ENCODE assay signal across 23 cellular contexts in the genomic region with DNA sequence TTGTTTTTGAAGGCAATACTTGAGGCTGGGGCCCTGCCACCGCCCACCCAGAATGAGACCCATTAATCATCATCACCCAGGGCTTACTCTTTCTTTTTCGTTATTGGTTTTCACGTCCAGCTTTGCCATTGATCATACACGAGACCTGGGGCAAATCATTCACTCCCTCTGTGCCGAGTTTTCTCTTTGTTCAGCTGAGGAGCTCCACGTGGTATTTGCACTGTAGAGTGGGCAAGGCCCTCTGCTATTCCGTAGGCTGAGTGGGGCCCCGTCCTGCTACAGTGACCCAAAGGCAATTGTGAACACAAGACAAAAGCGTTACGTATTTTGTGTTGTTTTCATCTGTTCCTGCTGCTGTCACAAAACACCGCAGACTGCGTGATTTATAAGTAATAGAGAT. TPM values are rescaled to one million over a fixed set of nuclear protein-coding genes. Genes with fewer than 3 reads are reported as not detected.
DNase-seq lines count a peak whose midpoint lies in the region; ATAC-seq, FAIRE-seq and TF ChIP-seq lines count a peak whose summit lies in the region.
"Had no signal": no experiment of that assay in that cellular context is flagged by ENCODE, and none has a peak within 500 bp of the region (broad histone marks: within the 10 kb centered on the region; RNA-seq: fewer than 3 reads in every experiment).

No MANE protein-coding gene starts in this region.

- H3K9ac ChIP-seq in HepG2 (ENCODE audit: insufficient read depth, low read depth, low read length): no peak overlapping the region
- H3K9ac ChIP-seq: BLaER1 had no signal

- H3K27me3 Mint-ChIP-seq in progenitor cell of endocrine pancreas: peaks cover 14% of the 10 kb centered on the region

- BruUV-seq in HepG2 (replicated peaks; lab: Mats Ljungman, UMichigan): no TSS peak

- peak; percentile 26 for DNase-seq in NCI-H2227 (lab: John Stamatoyannopoulos, UW; ENCODE audit: unreplicated experiment)
- DNase-seq in NCI-H2227 treated with DMSO at 0.1 percent for 48 hours (lab: John Stamatoyannopoulos, UW): no peak
- DNase-seq in H7: peak; percentile 15
- no peak for DNase-seq in HepG2 (ENCODE audit: low spot score)
- no peak for DNase-seq in progenitor cell of endocrine pancreas (ENCODE audit: low spot score, unreplicated experiment)
- no peak for DNase-seq in ACHN
- no peak for DNase-seq in putamen (ENCODE audit: low spot score)
- DNase-seq: CD4-positive, alpha-beta memory T cell; DMS153; DMS79; GDM1; HFFc6 had no signal

- WGBS in HepG2 (ENCODE audit: low lambda C conversion rate): 31% methylated on average over 12 of the region's 12 CpGs

- H3K27me3 ChIP-seq in H7 (ENCODE audit: control insufficient read depth, insufficient read depth, low read length) (peaks cover 3% of the 10 kb centered on the region), HepG2 (ENCODE audit: control insufficient read depth in 1 of 2, insufficient read depth in 2 of 2, low read length in 2 of 2) (peaks cover 3 to 13% of the 10 kb centered on the region in 2 experiments)

- peaks cover 35% of the 10 kb centered on the region for H3K4me1 ChIP-seq in HepG2 (ENCODE audit: insufficient read depth, low read length)

- H3K4me1 Mint-ChIP-seq in progenitor cell of endocrine pancreas (ENCODE audit: low read depth): peaks cover 6% of the 10 kb centered on the region
- H3K4me1 Mint-ChIP-seq: CD4-positive, alpha-beta memory T cell; GM23338 had no signal

- ATAC-seq in HepG2: peak; percentile 43; the same call in 1 of the 3 replicates
- ATAC-seq: A549, GM23338, HCT116 had no signal

- in situ Hi-C loops in HepG2 (cut with HindIII; ENCODE audit: extremely low pct_ligation_motif_present, low pct_unique_long_range_greater_than_20kb): no loop called here
- in situ Hi-C loops in ACHN (cut with HindIII; ENCODE audit: low pct_ligation_motif_present, low pct_unique_long_range_greater_than_20kb, low sequenced_read_pairs): no loop called here

- H2AFZ ChIP-seq in HepG2 (ENCODE audit: low read length): no peak overlapping the region
- H2AFZ ChIP-seq: GM23338 had no signal

- no peak overlapping the region for H3K27ac ChIP-seq in HepG2 (ENCODE audit: extremely low read length, insufficient read depth, low read length)
- H3K27ac ChIP-seq: 22Rv1, A549, BLaER1 had no signal

- no peak for TF ChIP-seq RAD21 in HepG2 (CRISPR knock-in tag; IDR thresholded peaks at IDR 0.05)

- H3K4me3 ChIP-seq in H7 (ENCODE audit: insufficient read depth, low read depth, low read length) (no peak overlapping the region), HepG2 (replicated peaks in 1 of 3; ENCODE audit: insufficient read depth in 1 of 3, low read depth in 2 of 3, low read length in 3 of 3) (no peak overlapping the region)
- H3K4me3 ChIP-seq: A549, BLaER1, GM23338 had no signal

- H4K20me1 ChIP-seq in HepG2 (ENCODE audit: insufficient read depth, low read length): no peaks in the 10 kb centered on the region
- H4K20me1 ChIP-seq: BLaER1 had no signal

- H3K9me3 ChIP-seq in HepG2 (ENCODE audit: low read length): no peaks in the 10 kb centered on the region
- H3K9me3 ChIP-seq: A549, BLaER1 had no signal

- no peak overlapping the region for H3K4me3 Mint-ChIP-seq in progenitor cell of endocrine pancreas (ENCODE audit: low read depth)
- H3K4me3 Mint-ChIP-seq: CD14-positive monocyte; CD4-positive, alpha-beta memory T cell; GM23338; HFFc6 had no signal

- H3K36me3 Mint-ChIP-seq in progenitor cell of endocrine pancreas (ENCODE audit: insufficient read depth): peaks cover 7% of the 10 kb centered on the region
- H3K36me3 Mint-ChIP-seq: CD14-positive monocyte; CD4-positive, alpha-beta memory T cell had no signal

- no peak for TF ChIP-seq CTCF in HepG2 (CRISPR knock-in tag; IDR thresholded peaks at IDR 0.05)
- TF ChIP-seq CTCF in progenitor cell of endocrine pancreas (IDR thresholded peaks at IDR 0.05; ENCODE audit: unreplicated experiment): no peak

- no peak for FAIRE-seq in HepG2 (lab: Jason Lieb, UNC)
- FAIRE-seq: A549, GM12892, GM18507, H54 had no signal

- no peak for TF ChIP-seq EP300 in HepG2 (IDR thresholded peaks at IDR 0.05; ENCODE audit: low read depth in 2 of 2, low read length in 2 of 2)
- TF ChIP-seq EP300 in HepG2 (CRISPR knock-in tag; IDR thresholded peaks at IDR 0.05; ENCODE audit: borderline replicate concordance): no peak

- no peak for TF ChIP-seq POLR2A in HepG2 (IDR thresholded peaks at IDR 0.05; ENCODE audit: insufficient read depth in 1 of 2, low read depth in 2 of 2, low read length in 2 of 2)

- intact Hi-C loops in HepG2 (cut with micrococcal nuclease; ENCODE audit: unreplicated experiment): no loop called here

- POLR2A ChIA-PET in HepG2 (lab: Yijun Ruan, JAX): interaction anchor here (1.3 to 1.6 kb wide), 2 partner anchors 8 to 12 kb away, joined by 3 to 4 read pairs; no protein-coding TSS in a partner anchor

- peak overlapping the region; percentile 23 for H3K27ac Mint-ChIP-seq in progenitor cell of endocrine pancreas
- H3K27ac Mint-ChIP-seq: CD14-positive monocyte; CD4-positive, alpha-beta memory T cell; GM23338; HFFc6 had no signal

- no peaks in the 10 kb centered on the region for H3K79me2 ChIP-seq in HepG2 (ENCODE audit: insufficient read depth, low read length)

- H3K4me2 ChIP-seq in HepG2 (ENCODE audit: low read depth, low read length): peak overlapping the region; percentile 19; the same call in 1 of the 2 replicates
- H3K4me2 ChIP-seq: A549, BLaER1, GM23338 had no signal

- CTCF ChIA-PET in HepG2 (lab: Yijun Ruan, JAX; ENCODE audit: low intra/inter-chr PET ratio, low total read pairs): no interaction called here

- H3K9me3 Mint-ChIP-seq in progenitor cell of endocrine pancreas (ENCODE audit: low read depth): no peaks in the 10 kb centered on the region
- H3K9me3 Mint-ChIP-seq: CD4-positive, alpha-beta memory T cell; GM23338; HFFc6 had no signal

- H3K36me3 ChIP-seq in H7 (replicated peaks; ENCODE audit: control insufficient read depth, insufficient read depth, low read length) (no peaks in the 10 kb centered on the region), HepG2 (replicated peaks in 1 of 2; ENCODE audit: control insufficient read depth in 1 of 2, insufficient read depth in 2 of 2, low read length in 2 of 2) (no peaks in the 10 kb centered on the region)
- H3K36me3 ChIP-seq: BLaER1 had no signal

RNA-seq across cellular contexts. Expression of a gene that starts 23.6 kb away (rescaled TPM):
- 89.1 and 97.4 TPM in 2 replicates for total RNA-seq in H7 (2014; rRNA removed; shearing (Covaris generic))
- 13.0 and 14.5 TPM in 2 replicates for total RNA-seq in HepG2 (2016; rRNA removed; fragmentation: Illumina TruSeq; extraction: Trizol)
- total RNA-seq in HepG2 (2016; cell fraction: cytosol; rRNA removed; fragmentation: Illumina TruSeq; extraction: Trizol; ENCODE audit: low read depth): 6.8 and 7.5 TPM in 2 replicates
- 11.8 and 15.7 TPM in 2 replicates for total RNA-seq in HepG2 (2016; cell fraction: insoluble cytoplasmic fraction; rRNA removed; fragmentation: Illumina TruSeq; extraction: Trizol)
- 9.1 and 10.9 TPM in 2 replicates for total RNA-seq in HepG2 (2016; cell fraction: membrane; rRNA removed; fragmentation: Illumina TruSeq; extraction: Trizol)
- 11.8 and 14.3 TPM in 2 replicates for total RNA-seq in HepG2 (2016; cell fraction: nucleus; rRNA removed; fragmentation: Illumina TruSeq; extraction: Trizol)
- 31.1 and 40.2 TPM in 2 replicates for polyA plus RNA-seq in HepG2 (2011; rRNA removed)
- 25.9 and 34.2 TPM in 2 replicates for polyA plus RNA-seq in HepG2 (2011; cell fraction: cytosol; rRNA removed)
- polyA plus RNA-seq in HepG2 (2011; cell fraction: nucleus; rRNA removed): 90.7 and 95.7 TPM in 2 replicates
- polyA plus RNA-seq in HepG2 (2012): 41.2 and 46.2 TPM in 2 replicates
- polyA plus RNA-seq in HepG2 (2016; cell fraction: cytosol; fragmentation: Illumina TruSeq; extraction: Trizol; ENCODE audit: low read depth): 4.2 and 5.6 TPM in 2 replicates
- polyA plus RNA-seq in HepG2 (2016; cell fraction: insoluble cytoplasmic fraction; fragmentation: Illumina TruSeq; extraction: Trizol; ENCODE audit: low read depth): 9.1 and 12.0 TPM in 2 replicates
- polyA plus RNA-seq in HepG2 (2016; cell fraction: membrane; fragmentation: Illumina TruSeq; extraction: Trizol; ENCODE audit: low read depth): 3.9 and 6.0 TPM in 2 replicates
- polyA plus RNA-seq in HepG2 (2016; cell fraction: nucleus; fragmentation: Illumina TruSeq; extraction: Trizol; ENCODE audit: insufficient read depth, low read depth): 18.6 and 21.1 TPM in 2 replicates
- polyA minus RNA-seq in HepG2 (2011; rRNA and poly(A)+ RNA removed; ENCODE audit: low replicate concordance): 42.9 and 69.2 TPM in 2 replicates
- 31.2 and 31.6 TPM in 2 replicates for polyA minus RNA-seq in HepG2 (2011; cell fraction: cytosol; rRNA and poly(A)+ RNA removed)
- polyA minus RNA-seq in HepG2 (2011; cell fraction: nucleus; rRNA and poly(A)+ RNA removed): 17.8 and 22.4 TPM in 2 replicates
- 106 and 111 TPM in 2 replicates for total RNA-seq in progenitor cell of endocrine pancreas
- polyA plus RNA-seq: CD4-positive, alpha-beta memory T cell had no signal

RNA-seq across cellular contexts. Expression of a gene that starts 23.6 kb away (rescaled TPM):
- not detected in 2 replicates for total RNA-seq in H7 (2014; rRNA removed; shearing (Covaris generic))
- total RNA-seq in HepG2 (2016; rRNA removed; fragmentation: Illumina TruSeq; extraction: Trizol) (0.76 and 2.2 TPM in 2 replicates), progenitor cell of endocrine pancreas (not detected in 2 replicates)
- 0.30 TPM in 1 of 2 replicates, not detected in the other for total RNA-seq in HepG2 (2016; cell fraction: cytosol; rRNA removed; fragmentation: Illumina TruSeq; extraction: Trizol; ENCODE audit: low read depth)
- 0.54 and 2.3 TPM in 2 replicates for total RNA-seq in HepG2 (2016; cell fraction: insoluble cytoplasmic fraction; rRNA removed; fragmentation: Illumina TruSeq; extraction: Trizol)
- 0.28 and 0.41 TPM in 2 replicates for total RNA-seq in HepG2 (2016; cell fraction: membrane; rRNA removed; fragmentation: Illumina TruSeq; extraction: Trizol)
- 3.2 and 3.4 TPM in 2 replicates for total RNA-seq in HepG2 (2016; cell fraction: nucleus; rRNA removed; fragmentation: Illumina TruSeq; extraction: Trizol)
- polyA plus RNA-seq in HepG2 (2011; rRNA removed): 1.1 and 2.2 TPM in 2 replicates
- polyA plus RNA-seq in HepG2 (2011; cell fraction: cytosol; rRNA removed): 1.2 and 1.3 TPM in 2 replicates
- 5.5 and 5.6 TPM in 2 replicates for polyA plus RNA-seq in HepG2 (2011; cell fraction: nucleus; rRNA removed)
- 1.7 and 2.5 TPM in 2 replicates for polyA plus RNA-seq in HepG2 (2012)
- 0.20 and 0.24 TPM in 2 replicates for polyA plus RNA-seq in HepG2 (2016; cell fraction: cytosol; fragmentation: Illumina TruSeq; extraction: Trizol; ENCODE audit: low read depth)
- polyA plus RNA-seq in HepG2 (2016; cell fraction: insoluble cytoplasmic fraction; fragmentation: Illumina TruSeq; extraction: Trizol; ENCODE audit: low read depth): 0.19 and 0.36 TPM in 2 replicates
- polyA plus RNA-seq in HepG2 (2016; cell fraction: membrane; fragmentation: Illumina TruSeq; extraction: Trizol; ENCODE audit: low read depth): 0.15 and 0.29 TPM in 2 replicates
- 1.4 and 2.3 TPM in 2 replicates for polyA plus RNA-seq in HepG2 (2016; cell fraction: nucleus; fragmentation: Illumina TruSeq; extraction: Trizol; ENCODE audit: insufficient read depth, low read depth)
- 6.6 TPM in 1 of 2 replicates, not detected in the other for polyA minus RNA-seq in HepG2 (2011; rRNA and poly(A)+ RNA removed; ENCODE audit: low replicate concordance)
- 0.79 and 1.1 TPM in 2 replicates for polyA minus RNA-seq in HepG2 (2011; cell fraction: cytosol; rRNA and poly(A)+ RNA removed)
- 10.6 and 12.7 TPM in 2 replicates for polyA minus RNA-seq in HepG2 (2011; cell fraction: nucleus; rRNA and poly(A)+ RNA removed)
- total RNA-seq: Daoy, GM23338, HFFc6 had no signal
- polyA plus RNA-seq: A549, AG04450, CD14-positive monocyte, GM23338 had no signal

RNA-seq across cellular contexts. Expression of a gene that starts 42.5 kb away (rescaled TPM):
- total RNA-seq in H7 (2014; rRNA removed; shearing (Covaris generic)): 1.4 and 1.9 TPM in 2 replicates
- total RNA-seq in HepG2 (2016; rRNA removed; fragmentation: Illumina TruSeq; extraction: Trizol): 12.0 and 12.6 TPM in 2 replicates
- total RNA-seq in HepG2 (2016; cell fraction: cytosol; rRNA removed; fragmentation: Illumina TruSeq; extraction: Trizol; ENCODE audit: low read depth): 1.3 and 2.4 TPM in 2 replicates
- 12.8 and 13.5 TPM in 2 replicates for total RNA-seq in HepG2 (2016; cell fraction: insoluble cytoplasmic fraction; rRNA removed; fragmentation: Illumina TruSeq; extraction: Trizol)
- total RNA-seq in HepG2 (2016; cell fraction: membrane; rRNA removed; fragmentation: Illumina TruSeq; extraction: Trizol): 4.8 and 5.6 TPM in 2 replicates
- 5.7 and 8.6 TPM in 2 replicates for total RNA-seq in HepG2 (2016; cell fraction: nucleus; rRNA removed; fragmentation: Illumina TruSeq; extraction: Trizol)
- 0.34 and 0.76 TPM in 2 replicates for polyA plus RNA-seq in HepG2 (2011; rRNA removed)
- 0.72 and 0.99 TPM in 2 replicates for polyA plus RNA-seq in HepG2 (2011; cell fraction: cytosol; rRNA removed)
- polyA plus RNA-seq in HepG2 (2011; cell fraction: nucleus; rRNA removed): 3.4 and 5.0 TPM in 2 replicates
- 7.4 and 7.7 TPM in 2 replicates for polyA plus RNA-seq in HepG2 (2012)
- 0.54 and 0.80 TPM in 2 replicates for polyA plus RNA-seq in HepG2 (2016; cell fraction: cytosol; fragmentation: Illumina TruSeq; extraction: Trizol; ENCODE audit: low read depth)
- 10.9 and 11.0 TPM in 2 replicates for polyA plus RNA-seq in HepG2 (2016; cell fraction: insoluble cytoplasmic fraction; fragmentation: Illumina TruSeq; extraction: Trizol; ENCODE audit: low read depth)
- polyA plus RNA-seq in HepG2 (2016; cell fraction: membrane; fragmentation: Illumina TruSeq; extraction: Trizol; ENCODE audit: low read depth): 1.4 TPM in 2 replicates
- polyA plus RNA-seq in HepG2 (2016; cell fraction: nucleus; fragmentation: Illumina TruSeq; extraction: Trizol; ENCODE audit: insufficient read depth, low read depth): 15.7 and 18.7 TPM in 2 replicates
- polyA minus RNA-seq in HepG2 (2011; rRNA and poly(A)+ RNA removed; ENCODE audit: low replicate concordance): 1.2 and 1.6 TPM in 2 replicates
- 1.8 and 1.9 TPM in 2 replicates for polyA minus RNA-seq in HepG2 (2011; cell fraction: cytosol; rRNA and poly(A)+ RNA removed)
- 0.77 and 0.87 TPM in 2 replicates for polyA minus RNA-seq in HepG2 (2011; cell fraction: nucleus; rRNA and poly(A)+ RNA removed)
- total RNA-seq in progenitor cell of endocrine pancreas: 21.7 and 23.1 TPM in 2 replicates

Comparison
In these comparisons a context has a peak if more than half of its experiments do, and no peak if none do; other contexts are left out.
1. DNase-seq: peak in NCI-H2227 (single experiment) and H7 (single experiment); none in NCI-H2227 treated with DMSO at 0.1 percent for 48 hours (single experiment), HepG2 (single experiment), progenitor cell of endocrine pancreas (single experiment), ACHN (single experiment) and putamen (single experiment).